8 cellular contexts compared by ENCODE assay signal in genomic region chr6:137767931-137768690, GRCh38.
A peak's percentile ranks its signal among the peaks of the same experiment; 100 is the strongest.
DNase-seq lines count a peak whose midpoint lies in the region; ATAC-seq and TF ChIP-seq lines count a peak whose summit lies in the region.

No MANE protein-coding gene starts in this region.

- H3K27me3 ChIP-seq in lower lobe of right lung (ENCODE audit: low read depth) = no peaks in the 10 kb centered on the region
- no peaks in the 10 kb centered on the region for H3K27me3 ChIP-seq in transverse colon

- H3K4me3 ChIP-seq in lower lobe of right lung = no peak overlapping the region
- H3K4me3 ChIP-seq in transverse colon = no peak overlapping the region

- DNase-seq in SIG-M5 treated with dmso at 0.1 percent for 504 hours (lab: John Stamatoyannopoulos, UW; ENCODE audit: unreplicated experiment) (peak; percentile 89), lower lobe of right lung (no peak), transverse colon (no peak), NCI-H524 (lab: John Stamatoyannopoulos, UW) (no peak), Ammon's horn (ENCODE audit: low spot score) (no peak)
- DNase-seq in stimulated activated CD8-positive, alpha-beta memory T cell treated with anti-CD3 and anti-CD28 coated beads, Interleukin-4, amount 100 ng/mL, for 48 hours = no peak

- no peak for TF ChIP-seq POLR2A in transverse colon (IDR thresholded peaks at IDR 0.05)

- H3K36me3 ChIP-seq in lower lobe of right lung (no peaks in the 10 kb centered on the region), transverse colon (no peaks in the 10 kb centered on the region)

- peak; percentile 85 for ATAC-seq in GM18868 (IDR thresholded peaks at IDR 0.05; ENCODE audit: unreplicated experiment)
- peak; percentile 77 for ATAC-seq in HG02884 (IDR thresholded peaks at IDR 0.05; ENCODE audit: unreplicated experiment)
- ATAC-seq in lower lobe of right lung = peak; percentile 53 to 72

- H3K4me1 ChIP-seq in lower lobe of right lung (no peaks in the 10 kb centered on the region), transverse colon (peaks cover 0 to 8% (median 0%) of the 10 kb centered on the region in 4 donors)

- H3K27ac ChIP-seq in lower lobe of right lung (no peak overlapping the region), transverse colon (peak overlapping the region in 2 of 4 donors; percentile 7 to 51)

- 43 to 45% methylated on average over 5 of the region's 5 CpGs for WGBS in transverse colon (ENCODE audit: low coverage in 1 of 2), 2 donors

- TF ChIP-seq CTCF in lower lobe of right lung (IDR thresholded peaks at IDR 0.05) (no peak), transverse colon (IDR thresholded peaks at IDR 0.05) (no peak)

- H3K9me3 ChIP-seq in lower lobe of right lung (no peaks in the 10 kb centered on the region), transverse colon (peaks cover 0 to 4% of the 10 kb centered on the region in 2 donors)

- in situ Hi-C loops in transverse colon (cut with MboI; ENCODE audit: low pct_ligation_motif_present in 1 of 4, low pct_unique_long_range_greater_than_20kb in 1 of 4, low sequenced_read_pairs in 3 of 4) = no loop called here

- intact Hi-C loops in lower lobe of right lung (cut with DNase I) (no loop called here), transverse colon (cut with DNase I; ENCODE audit: low total_unique reads) (no loop called here)

- TF ChIP-seq EP300 in transverse colon (IDR thresholded peaks at IDR 0.05; ENCODE audit: low read depth) = no peak
